In genomic region chr15:28110416-28110975, GRCh38 we compare ENCODE assay signal across 24 cellular contexts. TPM values are rescaled to one million over a fixed set of nuclear protein-coding genes. Genes with fewer than 3 reads are reported as not detected.
A peak's percentile ranks its signal among the peaks of the same experiment; 100 is the strongest.
DNase-seq lines count a peak whose midpoint lies in the region; ATAC-seq and TF ChIP-seq lines count a peak whose summit lies in the region.
"Had no signal": no experiment of that assay in that cellular context is flagged by ENCODE, and none has a peak within 500 bp of the region (broad histone marks: within the 10 kb centered on the region; RNA-seq: fewer than 3 reads in every experiment).

No MANE protein-coding gene starts in this region.

- TF ChIP-seq CTCF in coronary artery (IDR thresholded peaks at IDR 0.05) = no peak

- ATAC-seq in GM19455 (IDR thresholded peaks at IDR 0.05; ENCODE audit: unreplicated experiment) = no peak
- ATAC-seq: activated T-cell treated with anti-CD3 and anti-CD28 coated beads, Interleukin-2, amount 50 U/mL, for 72 hours had no signal

- H3K27ac ChIP-seq in coronary artery = peak overlapping the region; percentile 73 to 91
- H3K27ac ChIP-seq: right atrium auricular region, suprapubic skin had no signal

- DNase-seq in Ammon's horn (ENCODE audit: low spot score) (peak; percentile 51), NCI-H446 treated with DMSO at 0.1 percent for 48 hours (lab: John Stamatoyannopoulos, UW) (peak; percentile 45), coronary artery (ENCODE audit: low spot score) (no peak), mesenteric fat pad (ENCODE audit: low spot score) (peak; percentile 26), NCI-H2081 (lab: John Stamatoyannopoulos, UW) (no peak), HEK293T (ENCODE audit: extremely low spot score) (no peak), glomerular visceral epithelial cell (ENCODE audit: extremely low spot score) (no peak)
- DNase-seq: activated CD4-positive, alpha-beta memory T cell treated with anti-CD3 and anti-CD28 coated beads, Interleukin-2, amount 10 ng/mL, durations not matched to agents 7 days and 5 days; activated naive CD8-positive, alpha-beta T cell treated with anti-CD3 and anti-CD28 coated beads, Interleukin-2, amount 10 ng/mL, durations not matched to agents 7 days and 5 days; activated T-cell treated with anti-CD3 and anti-CD28 coated beads, Interleukin-2, amount 50 U/mL, for 72 hours; CD4-positive, alpha-beta T cell; dermis blood vessel endothelial cell; DND-41; Karpas-422; NCI-H1092 treated with DMSO at 0.1 percent for 48 hours; NCI-H2081 treated with DMSO at 0.1 percent for 48 hours; NCI-H526; nucleus accumbens; SIG-M5; stimulated activated CD4-positive, alpha-beta T cell treated with anti-CD3 and anti-CD28 coated beads, Interleukin-15, amount 100 ng/mL, for 24 hours; T-helper 2 cell had no signal

- POLR2A ChIA-PET in HEK293T (lab: Yijun Ruan, JAX) = interaction anchor here (2.5 kb wide), 1 partner anchor 11 kb away, joined by 9 read pairs; the partner anchor contains the start of gene OCA2

- CTCF ChIA-PET in HEK293T (lab: Yijun Ruan, JAX) = no interaction called here

- H3K4me3 ChIP-seq in coronary artery = peak overlapping the region; percentile 38
- H3K4me3 ChIP-seq: right atrium auricular region, suprapubic skin had no signal

TF ChIP-seq in HEK293T, 16 proteins besides CTCF, POLR2A, EP300 and RAD21:
- TF ChIP-seq TARDBP (IDR thresholded peaks at IDR 0.05) (no peak), FOXA1 (IDR thresholded peaks at IDR 0.05) (no peak), NFRKB (IDR thresholded peaks at IDR 0.05) (no peak), FOXK2 (IDR thresholded peaks at IDR 0.05) (no peak), ARNT (IDR thresholded peaks at IDR 0.05) (no peak), HDGF (IDR thresholded peaks at IDR 0.05; ENCODE audit: borderline replicate concordance) (no peak)
TF ChIP-seq in HEK293T: peak in this region for 0.

RNA-seq across cellular contexts. Expression of gene OCA2, which starts 11.4 kb away (rescaled TPM):
- total RNA-seq in mesenteric fat pad = not detected
- total RNA-seq: activated CD4-positive, alpha-beta memory T cell treated with anti-CD3 and anti-CD28 coated beads, Interleukin-2, amount 10 ng/mL, durations not matched to agents 7 days and 5 days; activated naive CD8-positive, alpha-beta T cell treated with anti-CD3 and anti-CD28 coated beads, Interleukin-2, amount 10 ng/mL, durations not matched to agents 7 days and 5 days; CD4-positive, alpha-beta T cell; dermis blood vessel endothelial cell had no signal

Comparison
In these comparisons a context has a peak if more than half of its experiments do, and no peak if none do; other contexts are left out.
1. DNase-seq: peak in Ammon's horn (single experiment), NCI-H446 treated with DMSO at 0.1 percent for 48 hours (single experiment) and mesenteric fat pad (single experiment); none in coronary artery (single experiment), NCI-H2081 (0 of 2), HEK293T (single experiment) and glomerular visceral epithelial cell (single experiment).